In genomic region chr1:228180271-228180987, GRCh38 we compare ENCODE assay signal across 8 cellular contexts. TPM values are rescaled to one million over a fixed set of nuclear protein-coding genes. Genes with fewer than 3 reads are reported as not detected.
DNase-seq lines count a peak whose midpoint lies in the region; TF ChIP-seq lines count a peak whose summit lies in the region.
"Had no signal": no experiment of that assay in that cellular context is flagged by ENCODE, and none has a peak within 500 bp of the region (broad histone marks: within the 10 kb centered on the region; RNA-seq: fewer than 3 reads in every experiment).

No MANE protein-coding gene starts in this region.

- H3K4me1 ChIP-seq in mammary epithelial cell (ENCODE audit: insufficient read depth, low read length) (peaks cover 2% of the 10 kb centered on the region), ovary (ENCODE audit: insufficient read depth) (peaks cover 3% of the 10 kb centered on the region)

- dilution Hi-C loops in mammary epithelial cell (cut with HindIII; ENCODE audit: low sequenced_read_pairs): loop anchor here (10.0 kb wide), 1 partner anchor 284 kb away; no protein-coding TSS in a partner anchor

- no peak overlapping the region for H3K4me3 Mint-ChIP-seq in progenitor cell of endocrine pancreas (ENCODE audit: low read depth)

- BruUV-seq in mammary epithelial cell (replicated peaks; lab: Mats Ljungman, UMichigan): TSS peak; percentile 18

- no peaks in the 10 kb centered on the region for H3K4me1 Mint-ChIP-seq in progenitor cell of endocrine pancreas (ENCODE audit: low read depth)

- H3K27me3 ChIP-seq in mammary epithelial cell (ENCODE audit: insufficient read depth, low read length) (no peaks in the 10 kb centered on the region), ovary (no peaks in the 10 kb centered on the region)

- H3K4me2 ChIP-seq in mammary epithelial cell (ENCODE audit: insufficient read depth, low read depth, low read length): no peak overlapping the region

- H3K27ac Mint-ChIP-seq in progenitor cell of endocrine pancreas: no peak overlapping the region

- H3K4me3 ChIP-seq in mammary epithelial cell (replicated peaks in 1 of 3; ENCODE audit: insufficient read depth in 1 of 3, low read depth in 2 of 3, low read length in 3 of 3): no peak overlapping the region
- no peak overlapping the region for H3K4me3 ChIP-seq in ovary

- H2AFZ ChIP-seq in mammary epithelial cell (ENCODE audit: low read depth, low read length): no peak overlapping the region

- H3K9me3 ChIP-seq in mammary epithelial cell (replicated peaks; ENCODE audit: insufficient read depth, low read length): no peaks in the 10 kb centered on the region
- H3K9me3 ChIP-seq in ovary: no peaks in the 10 kb centered on the region

- no peak for TF ChIP-seq EP300 in ovary (IDR thresholded peaks at IDR 0.05)

- no peaks in the 10 kb centered on the region for H3K36me3 Mint-ChIP-seq in progenitor cell of endocrine pancreas (ENCODE audit: insufficient read depth)

- no peaks in the 10 kb centered on the region for H3K79me2 ChIP-seq in mammary epithelial cell (ENCODE audit: insufficient read depth, low read length)

- H3K9me3 Mint-ChIP-seq in progenitor cell of endocrine pancreas (ENCODE audit: low read depth): no peaks in the 10 kb centered on the region

- H3K36me3 ChIP-seq in mammary epithelial cell (ENCODE audit: insufficient read depth, low read length): no peaks in the 10 kb centered on the region
- no peaks in the 10 kb centered on the region for H3K36me3 ChIP-seq in ovary

- no peaks in the 10 kb centered on the region for H3K27me3 Mint-ChIP-seq in progenitor cell of endocrine pancreas

- DNase-seq in GM10248 (ENCODE audit: extremely low spot score): no peak
- DNase-seq in mammary epithelial cell: no peak
- DNase-seq in progenitor cell of endocrine pancreas (ENCODE audit: low spot score, unreplicated experiment): no peak
- no peak for DNase-seq in NCI-H526 (lab: John Stamatoyannopoulos, UW)
- no peak for DNase-seq in G401 (ENCODE audit: low spot score)
- no peak for DNase-seq in ovary
- DNase-seq: central memory CD4-positive, alpha-beta T cell had no signal

- H3K27ac ChIP-seq in mammary epithelial cell (ENCODE audit: insufficient read depth, low read depth, low read length): no peak overlapping the region
- no peak overlapping the region for H3K27ac ChIP-seq in ovary

- in situ Hi-C loops in mammary epithelial cell (cut with MboI; ENCODE audit: low sequenced_read_pairs in 2 of 2): no loop called here
- in situ Hi-C loops in G401 (cut with HindIII; ENCODE audit: low sequenced_read_pairs): loop anchor here (10.0 kb wide), 1 partner anchor 56 kb away; no protein-coding TSS in a partner anchor

- TF ChIP-seq CTCF in GM10248 (IDR thresholded peaks at IDR 0.05; ENCODE audit: control extremely low read depth, extremely low read depth, low read depth, missing control alignments): peak; percentile 10
- peak; percentile 32; the same call in 1 of the 2 replicates for TF ChIP-seq CTCF in LNCAP (IDR thresholded peaks at IDR 0.05)
- TF ChIP-seq CTCF in mammary epithelial cell (conservative IDR thresholded peaks at IDR 0.05 in 1 of 2, IDR thresholded peaks at IDR 0.05 in 1 of 2; ENCODE audit: extremely low read depth in 1 of 2, insufficient read depth in 1 of 2, low read depth in 1 of 2, low read length in 2 of 2): peak in 1 of 2 donors; percentile 38
- TF ChIP-seq CTCF in progenitor cell of endocrine pancreas (IDR thresholded peaks at IDR 0.05; ENCODE audit: unreplicated experiment): peak; percentile 33
- TF ChIP-seq CTCF in ovary (IDR thresholded peaks at IDR 0.05): no peak

- no peak for TF ChIP-seq POLR2A in ovary (IDR thresholded peaks at IDR 0.05)

- intact Hi-C loops in mammary epithelial cell (cut with micrococcal nuclease): no loop called here
- intact Hi-C loops in ovary (cut with DNase I): no loop called here

- WGBS in mammary epithelial cell (ENCODE audit: low coverage, missing lambda C conversion rate): 55% methylated on average over 4 of the region's 4 CpGs
- WGBS in ovary, 3 donors: 77 to 85% (median 80%) methylated on average over 4 of the region's 4 CpGs

- POLR2A ChIA-PET in GM10248 (lab: Yijun Ruan, JAX): no interaction called here

- H3K9ac ChIP-seq in mammary epithelial cell (ENCODE audit: insufficient read depth, low read length): no peak overlapping the region

- no peaks in the 10 kb centered on the region for H4K20me1 ChIP-seq in mammary epithelial cell (ENCODE audit: insufficient read depth, low read length)

- CTCF ChIA-PET in GM10248 (lab: Yijun Ruan, JAX): interaction anchor here (1.2 kb wide), 1 partner anchor 181 kb away, joined by 3 read pairs; no protein-coding TSS in a partner anchor
- CTCF ChIA-PET in mammary epithelial cell (lab: Charles Lee; ENCODE audit: low non-redundant PET): interaction anchor here (0.6 kb wide), 1 partner anchor 34 kb away, joined by 11 read pairs; no protein-coding TSS in a partner anchor

RNA-seq across cellular contexts. Expression of gene IBA57, which starts 14.8 kb away (rescaled TPM):
- total RNA-seq in mammary epithelial cell: 1 to 10 TPM; 7.0 to 8.0 TPM
- 2.6 TPM for polyA plus RNA-seq in mammary epithelial cell
- polyA minus RNA-seq in mammary epithelial cell: 3.0 TPM
- 9.7 and 11.2 TPM in 2 replicates for total RNA-seq in progenitor cell of endocrine pancreas
- 9.7 and 19.0 TPM in 2 replicates for total RNA-seq in G401 (2014; rRNA removed; shearing (Covaris generic))
- total RNA-seq in ovary: 10 to 100 TPM in 4 of 7 donors, 1 to 10 TPM in 3; 3.7 to 14.5 (median 11.1) TPM
- polyA plus RNA-seq in ovary: 1 to 10 TPM; 2.8 to 5.8 TPM

RNA-seq across cellular contexts. Expression of gene OBSCN, which starts 27.4 kb away (rescaled TPM):
- total RNA-seq in mammary epithelial cell (10 to 100 TPM; 19.6 to 40.5 TPM), progenitor cell of endocrine pancreas (57.3 and 57.5 TPM in 2 replicates), ovary (10 to 100 TPM; 21.7 to 37.1 (median 29.9) TPM)
- polyA plus RNA-seq in mammary epithelial cell (2.0 TPM), ovary (10 to 100 TPM in 1 of 2 donors, 1 to 10 TPM in 1; 3.5 to 11.9 TPM)
- polyA minus RNA-seq in mammary epithelial cell: 7.8 TPM
- total RNA-seq in G401 (2014; rRNA removed; shearing (Covaris generic)): 7.3 and 7.7 TPM in 2 replicates

RNA-seq across cellular contexts. Expression of gene GJC2, which starts 30.7 kb away (rescaled TPM):
- total RNA-seq in mammary epithelial cell (under 1 TPM; 0.33 to 0.47 TPM), progenitor cell of endocrine pancreas (1.7 and 2.1 TPM in 2 replicates), ovary (10 to 100 TPM in 2 of 7 donors, 1 to 10 TPM in 5; 2.2 to 12.6 (median 8.0) TPM)
- polyA plus RNA-seq in mammary epithelial cell (0.14 TPM), ovary (1 to 10 TPM in 1 of 2 donors, under 1 TPM in 1; 0.18 to 2.3 TPM)
- not detected for polyA minus RNA-seq in mammary epithelial cell
- total RNA-seq in G401 (2014; rRNA removed; shearing (Covaris generic)): 0.74 and 1.2 TPM in 2 replicates

RNA-seq across cellular contexts. Expression of gene GUK1, which starts 40.4 kb away (rescaled TPM):
- total RNA-seq in mammary epithelial cell (100 to 1,000 TPM; 229 to 242 TPM), progenitor cell of endocrine pancreas (96.3 and 101 TPM in 2 replicates), ovary (100 to 1,000 TPM; 129 to 256 (median 171) TPM)
- polyA plus RNA-seq in mammary epithelial cell (461 TPM), ovary (100 to 1,000 TPM in 1 of 2 donors, 10 to 100 TPM in 1; 17.7 to 228 TPM)
- 86.1 TPM for polyA minus RNA-seq in mammary epithelial cell
- total RNA-seq in G401 (2014; rRNA removed; shearing (Covaris generic)): 172 and 313 TPM in 2 replicates

Comparison
In these comparisons a context has a peak if more than half of its experiments do, and no peak if none do; other contexts are left out.
1. CTCF ChIP-seq: peak in GM10248 (single experiment), LNCAP (single experiment) and progenitor cell of endocrine pancreas (single experiment); none in ovary (0 of 3).